In the genomic region with DNA sequence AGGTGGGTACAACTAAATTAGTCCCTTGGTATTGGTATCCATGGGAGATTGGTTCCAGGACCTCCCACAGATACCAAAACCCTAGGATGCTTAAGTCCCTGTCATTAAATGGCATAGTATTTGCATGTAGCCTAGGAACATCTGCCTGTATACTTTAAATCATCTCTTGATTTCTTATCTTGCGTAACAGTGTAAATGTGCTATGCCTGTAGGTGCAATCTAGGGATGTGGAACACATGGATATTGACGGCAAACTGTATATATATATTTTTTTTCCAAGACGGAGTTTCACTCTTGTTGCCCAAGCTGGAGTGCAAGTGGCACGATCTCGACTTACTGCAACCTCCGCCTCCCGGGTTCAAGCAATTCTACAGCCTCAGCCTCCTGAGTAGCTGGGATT, we compare ENCODE assay signal across 18 cellular contexts. TPM values are rescaled to one million over a fixed set of nuclear protein-coding genes. Genes with fewer than 3 reads are reported as not detected.
DNase-seq lines count a peak whose midpoint lies in the region; ATAC-seq, FAIRE-seq and TF ChIP-seq lines count a peak whose summit lies in the region.
"Had no signal": no experiment of that assay in that cellular context is flagged by ENCODE, and none has a peak within 500 bp of the region (broad histone marks: within the 10 kb centered on the region; RNA-seq: fewer than 3 reads in every experiment).

No MANE protein-coding gene starts in this region.

- H3K27me3 ChIP-seq in Karpas-422 (ENCODE audit: low read length) (no peaks in the 10 kb centered on the region), GM12878 (replicated peaks in 1 of 2; ENCODE audit: control insufficient read depth in 2 of 2, insufficient read depth in 2 of 2, low read length in 1 of 2) (no peaks in the 10 kb centered on the region), trophoblast cell (ENCODE audit: insufficient read depth, low read length) (no peaks in the 10 kb centered on the region)
- H3K27me3 ChIP-seq: esophagus squamous epithelium had no signal

- no peak overlapping the region for H3K27ac ChIP-seq in Karpas-422 (ENCODE audit: low read length)
- peak overlapping the region; percentile 87 for H3K27ac ChIP-seq in GM12878 (ENCODE audit: control insufficient read depth, insufficient read depth)
- H3K27ac ChIP-seq in trophoblast cell (ENCODE audit: low read depth, low read length), result no peak overlapping the region
- H3K27ac ChIP-seq: lower lobe of right lung had no signal

- ATAC-seq in GM12878 (no peak), HG02885 (IDR thresholded peaks at IDR 0.05; ENCODE audit: poor library complexity, unreplicated experiment) (no peak), left colon (no peak)
- ATAC-seq: lower lobe of right lung had no signal

- H2AK5ac ChIP-seq in trophoblast cell (ENCODE audit: low read length), result no peak overlapping the region

- no peak overlapping the region for H3K18ac ChIP-seq in trophoblast cell (ENCODE audit: low read length)

- no peak for TF ChIP-seq EP300 in GM12878 (IDR thresholded peaks at IDR 0.05; ENCODE audit: borderline replicate concordance in 1 of 2, control insufficient read depth in 1 of 2, low read depth in 2 of 2, low read length in 2 of 2)

- H3K79me1 ChIP-seq in trophoblast cell (ENCODE audit: low read length), result peaks cover 10% of the 10 kb centered on the region

- FAIRE-seq in GM12878 (lab: Jason Lieb, UNC), result no peak

- CTCF ChIA-PET in GM12878 (lab: Yijun Ruan, JAX), result interaction anchor here (0.9 kb wide), 1 partner anchor 22 kb away, joined by 4 read pairs; no protein-coding TSS in a partner anchor

- no peak overlapping the region for H4K12ac ChIP-seq in trophoblast cell (ENCODE audit: low read depth, low read length)

- peak; percentile 8 to 46 for DNase-seq in NCI-H526 (lab: John Stamatoyannopoulos, UW)
- no peak for DNase-seq in NCI-H526 treated with DMSO at 0.1 percent for 48 hours (lab: John Stamatoyannopoulos, UW)
- no peak for DNase-seq in Karpas-422
- no peak for DNase-seq in GM12878 (ENCODE audit: low read depth, low spot score)
- DNase-seq in trophoblast cell, result no peak
- DNase-seq in activated CD8-positive, alpha-beta memory T cell treated with anti-CD3 and anti-CD28 coated beads, Interleukin-2, amount 50 U/mL, for 48 hours, result no peak
- no peak for DNase-seq in left colon
- DNase-seq: 8988T; activated CD4-positive, CD25-positive, alpha-beta regulatory T cell treated with anti-CD3 and anti-CD28 coated beads, Interleukin-2, amount 50 U/mL, for 72 hours; activated T-cell treated with anti-CD3 and anti-CD28 coated beads, Interleukin-2, amount 50 U/mL, for 1 hour; amniotic stem cell; Caco-2; esophagus squamous epithelium; HFFc6; lower lobe of right lung; nucleus accumbens; OCI-M1 had no signal

- peaks cover 50% of the 10 kb centered on the region for H3K4me1 ChIP-seq in Karpas-422 (ENCODE audit: low read length)
- peaks cover 22% of the 10 kb centered on the region for H3K4me1 ChIP-seq in GM12878 (ENCODE audit: control insufficient read depth, insufficient read depth, low read length)
- H3K4me1 ChIP-seq in trophoblast cell (ENCODE audit: control insufficient read depth in 1 of 2, insufficient read depth in 2 of 2, low read length in 2 of 2), result no peaks in the 10 kb centered on the region

- intact Hi-C loops in GM12878 (cut with micrococcal nuclease; ENCODE audit: unreplicated experiment) (no loop called here), left colon (cut with DNase I, micrococcal nuclease) (no loop called here)

- in situ Hi-C loops in GM12878 (cut with MboI), result no loop called here

- H4K91ac ChIP-seq in trophoblast cell (ENCODE audit: low read depth, low read length), result no peak overlapping the region

- H3K36me3 ChIP-seq in Karpas-422 (ENCODE audit: insufficient read depth, low read length) (peaks cover 28% of the 10 kb centered on the region), GM12878 (ENCODE audit: control insufficient read depth in 2 of 2, insufficient read depth in 2 of 2, low read length in 1 of 2) (no peaks in the 10 kb centered on the region; a peak in 1 of 4 replicates), trophoblast cell (ENCODE audit: control insufficient read depth in 1 of 2, insufficient read depth in 2 of 2, low read length in 2 of 2) (peaks cover 3 to 5% of the 10 kb centered on the region in 2 experiments)

- POLR2A ChIA-PET in GM12878 (lab: Charles Lee), result interaction anchor here (0.6 to 9.7 kb wide), 8 partner anchors 8 to 129 kb away, joined by 3 to 160 read pairs (median 4); partner anchors contain the start of gene ZCCHC8

- H3K4me2 ChIP-seq in Karpas-422 (ENCODE audit: low read depth, low read length, poor library complexity, severe bottlenecking), result peak overlapping the region; percentile 92
- peak overlapping the region; percentile 58 for H3K4me2 ChIP-seq in GM12878 (ENCODE audit: control insufficient read depth, insufficient read depth)
- H3K4me2 ChIP-seq in trophoblast cell (ENCODE audit: low read length), result peak overlapping the region; percentile 67

- no TSS peak for BruUV-seq in GM12878 (replicated peaks; lab: Mats Ljungman, UMichigan)

- TF ChIP-seq CTCF in GM12878 (IDR thresholded peaks at IDR 0.05 in 2 of 3, conservative IDR thresholded peaks at IDR 0.05 in 1 of 3; ENCODE audit: control insufficient read depth in 2 of 3, extremely low read depth in 1 of 3, insufficient read depth in 1 of 3, low read depth in 3 of 3, low read length in 3 of 3), result no peak

- H3K23ac ChIP-seq in trophoblast cell (ENCODE audit: low read length), result no peak overlapping the region

- WGBS in GM12878 (ENCODE audit: insufficient coverage, insufficient replicate concordance, low lambda C conversion rate, missing lambda C conversion rate), result 91% methylated on average over 7 of the region's 7 CpGs
- WGBS in trophoblast cell (ENCODE audit: extremely low coverage, insufficient coverage, insufficient read length), result no CpG with 5 or more reads among the region's 7 CpGs

- H3K9ac ChIP-seq in Karpas-422 (ENCODE audit: low read length) (peak overlapping the region; percentile 85), GM12878 (ENCODE audit: control insufficient read depth, insufficient read depth, low read length) (peak overlapping the region; percentile 100), trophoblast cell (ENCODE audit: low read length) (peak overlapping the region; percentile 60)

- H4K20me1 ChIP-seq in Karpas-422 (ENCODE audit: insufficient read depth, low read depth, low read length) (peaks cover 13% of the 10 kb centered on the region), GM12878 (ENCODE audit: control insufficient read depth, insufficient read depth) (no peaks in the 10 kb centered on the region)

- no peak overlapping the region for H3K14ac ChIP-seq in trophoblast cell (ENCODE audit: low read length)

- H2AFZ ChIP-seq in Karpas-422 (ENCODE audit: low read length), result no peak overlapping the region
- no peak overlapping the region for H2AFZ ChIP-seq in GM12878 (ENCODE audit: control insufficient read depth, low read depth, low read length)
- no peak overlapping the region for H2AFZ ChIP-seq in trophoblast cell (ENCODE audit: insufficient read depth, low read length, poor library complexity)

- H4K8ac ChIP-seq in trophoblast cell (ENCODE audit: low read depth, low read length), result no peak overlapping the region

- peaks cover 83% of the 10 kb centered on the region for H3K79me2 ChIP-seq in Karpas-422 (ENCODE audit: low read length)
- H3K79me2 ChIP-seq in GM12878 (ENCODE audit: control insufficient read depth, insufficient read depth, low read length), result peaks cover 74% of the 10 kb centered on the region
- peaks cover 12% of the 10 kb centered on the region for H3K79me2 ChIP-seq in trophoblast cell (ENCODE audit: control insufficient read depth, insufficient read depth, low read length, poor library complexity)

- no peak for TF ChIP-seq POLR2A in GM12878 (IDR thresholded peaks at IDR 0.05; ENCODE audit: low read depth, low read length)

- H3K9me3 ChIP-seq in Karpas-422 (ENCODE audit: low read length) (no peaks in the 10 kb centered on the region), GM12878 (replicated peaks; ENCODE audit: control insufficient read depth, insufficient read depth, low read length) (no peaks in the 10 kb centered on the region), trophoblast cell (ENCODE audit: insufficient read depth, low read depth, low read length) (no peaks in the 10 kb centered on the region)
- H3K9me3 ChIP-seq: Caco-2, esophagus squamous epithelium, lower lobe of right lung had no signal

- TF ChIP-seq RAD21 in GM12878 (IDR thresholded peaks at IDR 0.05; ENCODE audit: insufficient read depth, low read depth, low read length), result no peak

- H2BK120ac ChIP-seq in trophoblast cell (ENCODE audit: insufficient read depth, low read length, poor library complexity), result no peak overlapping the region

- H2BK5ac ChIP-seq in trophoblast cell (ENCODE audit: low read depth, low read length, poor library complexity), result no peak overlapping the region

- RAD21 ChIA-PET in GM12878 (lab: Charles Lee; ENCODE audit: unreplicated experiment), result interaction anchor here (2.2 to 4.6 kb wide), 2 partner anchors 16 to 29 kb away, joined by 6 to 49 read pairs; partner anchors contain the start of gene ZCCHC8

- SMC1A ChIA-PET in GM12878 (lab: Charles Lee; ENCODE audit: uncharacterized antibody, unreplicated experiment), result interaction anchor here (1.0 to 3.1 kb wide), 4 partner anchors 16 to 54 kb away, joined by 4 to 39 read pairs (median 6); partner anchors contain the start of gene ZCCHC8

- H3K4me3 ChIP-seq in Karpas-422 (ENCODE audit: low read length) (peak overlapping the region; percentile 92), GM12878 (peak overlapping the region; percentile 96), trophoblast cell (ENCODE audit: low read depth, low read length) (no peak overlapping the region)

- H3K9me2 ChIP-seq in Karpas-422 (replicated peaks; ENCODE audit: insufficient read depth, low read length), result no peaks in the 10 kb centered on the region

- no peak overlapping the region for H2BK12ac ChIP-seq in trophoblast cell (ENCODE audit: low read length)

- peak overlapping the region; percentile 14 for H3K4ac ChIP-seq in trophoblast cell (ENCODE audit: low read depth, low read length)

RNA-seq across cellular contexts. Expression of gene KNTC1, which starts 1.5 kb away (rescaled TPM):
- total RNA-seq in Karpas-422 (2014; rRNA removed; shearing (Covaris generic); ENCODE audit: low replicate concordance), result 25.4 and 65.9 TPM in 2 replicates
- total RNA-seq in GM12878 (2013; cell fraction: nucleolus; rRNA removed), result 424 and 439 TPM in 2 replicates
- 91.4 and 102 TPM in 2 replicates for total RNA-seq in GM12878 (2014; rRNA removed)
- total RNA-seq in GM12878 (2014; rRNA removed; fragmentation: Illumina TruSeq; extraction: Trizol), result 118 and 120 TPM in 2 replicates
- total RNA-seq in GM12878 (2021), result 63.0 and 68.3 TPM in 2 replicates
- polyA plus RNA-seq in GM12878 (2011; ENCODE audit: low read depth), result 27.9 TPM
- polyA plus RNA-seq in GM12878 (2011; rRNA removed), result 88.6 and 112 TPM in 2 replicates
- polyA plus RNA-seq in GM12878 (2011; cell fraction: cytosol; rRNA removed), result 41.4 and 51.7 TPM in 2 replicates
- 199 and 216 TPM in 2 replicates for polyA plus RNA-seq in GM12878 (2011; cell fraction: nucleus; rRNA removed)
- polyA plus RNA-seq in GM12878 (2012), result 43.3 and 48.1 TPM in 2 replicates
- polyA plus RNA-seq in GM12878 (2014; fragmentation: Illumina TruSeq; extraction: Trizol), result 84.2 and 111 TPM in 2 replicates
- polyA plus RNA-seq in GM12878 (2014; fragmentation: Nextera tagmentation; extraction: Ambion mirVana), result 10 to 100 TPM; 37.2 to 38.3 TPM
- polyA plus RNA-seq in GM12878 (2014; rRNA removed), result 80.2 and 95.0 TPM in 2 replicates
- 10 to 100 TPM; 52.9 to 64.8 TPM for polyA plus RNA-seq in GM12878 (2016; fragmentation: Nextera tagmentation; extraction: Ambion mirVana)
- 92.1 and 101 TPM in 2 replicates for polyA minus RNA-seq in GM12878 (2011; rRNA and poly(A)+ RNA removed)
- polyA minus RNA-seq in GM12878 (2011; cell fraction: cytosol; rRNA and poly(A)+ RNA removed), result 27.3 and 41.9 TPM in 2 replicates
- 88.3 and 135 TPM in 2 replicates for polyA minus RNA-seq in GM12878 (2011; cell fraction: nucleus; rRNA and poly(A)+ RNA removed)
- 48.3 and 49.9 TPM in 2 replicates for polyA plus RNA-seq in trophoblast cell (2013)
- total RNA-seq in left colon, result 10 to 100 TPM; 10.1 to 17.5 TPM

RNA-seq across cellular contexts. Expression of gene RSRC2, which starts 1.8 kb away (rescaled TPM):
- total RNA-seq in Karpas-422 (2014; rRNA removed; shearing (Covaris generic); ENCODE audit: low replicate concordance), result 71.4 and 71.9 TPM in 2 replicates
- total RNA-seq in GM12878 (2013; cell fraction: nucleolus; rRNA removed), result 286 and 330 TPM in 2 replicates
- total RNA-seq in GM12878 (2014; rRNA removed) (53.1 and 58.6 TPM in 2 replicates), GM12878 (2014; rRNA removed; fragmentation: Illumina TruSeq; extraction: Trizol) (111 and 114 TPM in 2 replicates), GM12878 (2021) (50.3 and 58.4 TPM in 2 replicates), left colon (10 to 100 TPM; 49.4 to 67.4 TPM)
- polyA plus RNA-seq in GM12878 (2011; ENCODE audit: low read depth), result 48.7 TPM
- polyA plus RNA-seq in GM12878 (2011; rRNA removed) (78.4 and 117 TPM in 2 replicates), GM12878 (2014; fragmentation: Illumina TruSeq; extraction: Trizol) (112 and 155 TPM in 2 replicates), GM12878 (2014; fragmentation: Nextera tagmentation; extraction: Ambion mirVana) (10 to 100 TPM; 49.8 to 52.3 TPM), GM12878 (2014; rRNA removed) (56.5 and 63.2 TPM in 2 replicates), GM12878 (2016; fragmentation: Nextera tagmentation; extraction: Ambion mirVana) (10 to 100 TPM; 56.2 to 62.7 TPM)
- 19.2 and 20.0 TPM in 2 replicates for polyA plus RNA-seq in GM12878 (2011; cell fraction: cytosol; rRNA removed)
- polyA plus RNA-seq in GM12878 (2011; cell fraction: nucleus; rRNA removed), result 101 and 108 TPM in 2 replicates
- polyA plus RNA-seq in GM12878 (2012), result 62.0 and 71.1 TPM in 2 replicates
- polyA minus RNA-seq in GM12878 (2011; rRNA and poly(A)+ RNA removed), result 25.2 and 30.7 TPM in 2 replicates
- polyA minus RNA-seq in GM12878 (2011; cell fraction: cytosol; rRNA and poly(A)+ RNA removed), result 11.7 and 14.7 TPM in 2 replicates
- 40.9 and 71.0 TPM in 2 replicates for polyA minus RNA-seq in GM12878 (2011; cell fraction: nucleus; rRNA and poly(A)+ RNA removed)
- 90.0 and 93.1 TPM in 2 replicates for polyA plus RNA-seq in trophoblast cell (2013)

RNA-seq across cellular contexts. Expression of gene ZCCHC8, which starts 27.9 kb away (rescaled TPM):
- total RNA-seq in Karpas-422 (2014; rRNA removed; shearing (Covaris generic); ENCODE audit: low replicate concordance), result 30.8 and 35.3 TPM in 2 replicates
- total RNA-seq in GM12878 (2013; cell fraction: nucleolus; rRNA removed), result 92.1 and 101 TPM in 2 replicates
- total RNA-seq in GM12878 (2014; rRNA removed), result 23.6 and 25.1 TPM in 2 replicates
- total RNA-seq in GM12878 (2014; rRNA removed; fragmentation: Illumina TruSeq; extraction: Trizol), result 28.9 and 30.3 TPM in 2 replicates
- 20.6 and 22.2 TPM in 2 replicates for total RNA-seq in GM12878 (2021)
- polyA plus RNA-seq in GM12878 (2011; ENCODE audit: low read depth), result 10.1 TPM
- polyA plus RNA-seq in GM12878 (2011; rRNA removed), result 26.2 and 36.2 TPM in 2 replicates
- 19.7 and 20.7 TPM in 2 replicates for polyA plus RNA-seq in GM12878 (2011; cell fraction: cytosol; rRNA removed)
- polyA plus RNA-seq in GM12878 (2011; cell fraction: nucleus; rRNA removed), result 37.9 and 38.8 TPM in 2 replicates
- 15.6 and 19.7 TPM in 2 replicates for polyA plus RNA-seq in GM12878 (2012)
- 34.8 and 46.5 TPM in 2 replicates for polyA plus RNA-seq in GM12878 (2014; fragmentation: Illumina TruSeq; extraction: Trizol)
- polyA plus RNA-seq in GM12878 (2014; fragmentation: Nextera tagmentation; extraction: Ambion mirVana), result 1 to 10 TPM; 8.8 to 9.4 TPM
- 21.1 and 21.8 TPM in 2 replicates for polyA plus RNA-seq in GM12878 (2014; rRNA removed)
- 10 to 100 TPM; 16.9 to 18.7 TPM for polyA plus RNA-seq in GM12878 (2016; fragmentation: Nextera tagmentation; extraction: Ambion mirVana)
- 17.3 and 20.3 TPM in 2 replicates for polyA minus RNA-seq in GM12878 (2011; rRNA and poly(A)+ RNA removed)
- polyA minus RNA-seq in GM12878 (2011; cell fraction: cytosol; rRNA and poly(A)+ RNA removed), result 7.4 and 8.8 TPM in 2 replicates
- 10.2 and 13.4 TPM in 2 replicates for polyA minus RNA-seq in GM12878 (2011; cell fraction: nucleus; rRNA and poly(A)+ RNA removed)
- 63.0 and 64.9 TPM in 2 replicates for polyA plus RNA-seq in trophoblast cell (2013)
- total RNA-seq in left colon, result 10 to 100 TPM; 18.7 to 20.0 TPM

Comparison
In these comparisons a context has a peak if more than half of its experiments do, and no peak if none do; other contexts are left out.
1. DNase-seq: peak in NCI-H526 (2 of 2); none in NCI-H526 treated with DMSO at 0.1 percent for 48 hours (single experiment), Karpas-422 (single experiment), GM12878 (single experiment), trophoblast cell (0 of 2), activated CD8-positive, alpha-beta memory T cell treated with anti-CD3 and anti-CD28 coated beads, Interleukin-2, amount 50 U/mL, for 48 hours (single experiment) and left colon (0 of 2).
2. Peak in every context shown above with its lines, with median percentiles within 50 percentile points of each other: H3K4me2 ChIP-seq and H3K9ac ChIP-seq.